In genomic region chr3:197555281-197556261, GRCh38 we compare ENCODE assay signal across 8 cellular contexts. TPM values are rescaled to one million over a fixed set of nuclear protein-coding genes. Genes with fewer than 3 reads are reported as not detected.
A peak's percentile ranks its signal among the peaks of the same experiment; 100 is the strongest.
DNase-seq lines count a peak whose midpoint lies in the region; ATAC-seq and TF ChIP-seq lines count a peak whose summit lies in the region.

Gene BDH1 (minus strand): TSS chr3:197555968. CDS start chr3:197546443, 9,525 bp downstream.

- no peaks in the 10 kb centered on the region for H3K27me3 ChIP-seq in right lobe of liver

- peak within 1 kb of the TSS; percentile 44 to 56 (median 51) for H3K4me3 ChIP-seq in right lobe of liver

- peaks cover 0 to 15% (median 1%) of the 10 kb centered on the region in 4 donors for H3K36me3 ChIP-seq in right lobe of liver

- intact Hi-C loops in right lobe of liver (cut with DNase I): no loop called here

- H3K9me3 ChIP-seq in right lobe of liver: no peaks in the 10 kb centered on the region

- no CpG with 5 or more reads among the region's 96 CpGs for WGBS in right lobe of liver (ENCODE audit: insufficient coverage, low coverage, low lambda C conversion rate, missing lambda C conversion rate)

- H3K27ac ChIP-seq in right lobe of liver: peak within 1 kb of the TSS in 2 of 3 donors; percentile 7 to 57

- DNase-seq in NCI-H2081 (lab: John Stamatoyannopoulos, UW): peak; percentile 75 to 85
- peak; percentile 74 for DNase-seq in activated CD4-positive, CD25-positive, alpha-beta regulatory T cell treated with anti-CD3 and anti-CD28 coated beads, Interleukin-2, amount 50 U/mL, for 72 hours
- DNase-seq in cerebellar cortex (ENCODE audit: low spot score): peak; percentile 33
- DNase-seq in right lobe of liver: peak in 1 of 3 donors; percentile 39
- DNase-seq in stimulated activated CD4-positive, alpha-beta T cell treated with anti-CD3 and anti-CD28 coated beads, TNF-alpha, amount 100 ng/mL, for 4 hours (ENCODE audit: low read depth in 3 of 3): peak; percentile 16 to 57 (median 31)
- no peak for DNase-seq in hepatic stellate cell (ENCODE audit: low spot score)

- no peak for TF ChIP-seq CTCF in right lobe of liver (IDR thresholded peaks at IDR 0.05)

- peaks cover 0 to 38% (median 10%) of the 10 kb centered on the region in 4 donors for H3K4me1 ChIP-seq in right lobe of liver

- TF ChIP-seq POLR2A in GM10847 (IDR thresholded peaks at IDR 0.05; ENCODE audit: extremely low read depth, insufficient read length) (peak; percentile 39), right lobe of liver (IDR thresholded peaks at IDR 0.05) (no peak)

- ATAC-seq in HG02623 (IDR thresholded peaks at IDR 0.05; ENCODE audit: unreplicated experiment) (peak; percentile 27), right lobe of liver (no peak)

RNA-seq across cellular contexts. Expression of gene BDH1, which starts in this region (rescaled TPM):
- 100 to 1,000 TPM in 5 of 6 experiments, 10 to 100 TPM in 1; 65.5 to 366 (median 233) TPM for total RNA-seq in right lobe of liver
